ENCODE assay signal across 1 cellular context in the genomic region with DNA sequence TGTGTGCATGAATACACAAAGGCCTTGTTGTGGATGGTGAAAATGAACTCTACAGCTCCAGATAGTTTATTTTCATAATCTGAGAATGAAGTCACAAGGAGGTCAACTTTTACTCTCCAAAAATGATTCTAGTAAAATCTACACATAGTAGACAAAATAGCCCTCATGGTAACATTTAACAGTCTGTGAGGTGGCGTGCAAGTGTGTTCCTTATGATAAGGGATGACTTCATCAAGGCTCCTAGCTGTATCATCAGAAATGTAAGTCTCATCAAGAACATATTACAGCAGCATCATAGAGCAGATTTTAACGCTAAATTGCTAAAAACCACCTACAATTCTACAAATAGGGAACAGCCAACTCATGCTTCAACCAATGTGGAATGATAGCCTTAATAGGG.
TF ChIP-seq lines count a peak whose summit lies in the region.

No MANE protein-coding gene starts in this region.

TF ChIP-seq in K562, 482 proteins besides CTCF, POLR2A, EP300 and RAD21:
- TF ChIP-seq C11orf30 (IDR thresholded peaks at IDR 0.05; ENCODE audit: low read depth): peak; percentile 19; the same call in 1 of the 2 replicates
- TF ChIP-seq NFE2L1 (tag; IDR thresholded peaks at IDR 0.05; ENCODE audit: borderline replicate concordance, low read depth): no peak
- TF ChIP-seq TCF3 (CRISPR knock-in tag; IDR thresholded peaks at IDR 0.05): peak; percentile 79
- TF ChIP-seq, protein P1, sequence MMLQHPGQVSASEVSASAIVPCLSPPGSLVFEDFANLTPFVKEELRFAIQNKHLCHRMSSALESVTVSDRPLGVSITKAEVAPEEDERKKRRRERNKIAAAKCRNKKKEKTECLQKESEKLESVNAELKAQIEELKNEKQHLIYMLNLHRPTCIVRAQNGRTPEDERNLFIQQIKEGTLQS (IDR thresholded peaks at IDR 0.05): peak; percentile 91
- TF ChIP-seq, protein P1 (CRISPR knock-in tag; conservative IDR thresholded peaks at IDR 0.05): peak; percentile 63; the same call in 1 of the 2 replicates
- peak; percentile 53 for TF ChIP-seq CBFA2T3 (IDR thresholded peaks at IDR 0.05)
- TF ChIP-seq SMAD4 (CRISPR knock-in tag; conservative IDR thresholded peaks at IDR 0.05): 0 out of 2 replicates have a peak, but pooled peaks have one; percentile 35
- TF ChIP-seq CREB1 (IDR thresholded peaks at IDR 0.05): 0 out of 2 replicates have a peak, but pooled peaks have one; percentile 21
- TF ChIP-seq CREB1 (CRISPR knock-in tag; IDR thresholded peaks at IDR 0.05): no peak
- TF ChIP-seq, protein P2, sequence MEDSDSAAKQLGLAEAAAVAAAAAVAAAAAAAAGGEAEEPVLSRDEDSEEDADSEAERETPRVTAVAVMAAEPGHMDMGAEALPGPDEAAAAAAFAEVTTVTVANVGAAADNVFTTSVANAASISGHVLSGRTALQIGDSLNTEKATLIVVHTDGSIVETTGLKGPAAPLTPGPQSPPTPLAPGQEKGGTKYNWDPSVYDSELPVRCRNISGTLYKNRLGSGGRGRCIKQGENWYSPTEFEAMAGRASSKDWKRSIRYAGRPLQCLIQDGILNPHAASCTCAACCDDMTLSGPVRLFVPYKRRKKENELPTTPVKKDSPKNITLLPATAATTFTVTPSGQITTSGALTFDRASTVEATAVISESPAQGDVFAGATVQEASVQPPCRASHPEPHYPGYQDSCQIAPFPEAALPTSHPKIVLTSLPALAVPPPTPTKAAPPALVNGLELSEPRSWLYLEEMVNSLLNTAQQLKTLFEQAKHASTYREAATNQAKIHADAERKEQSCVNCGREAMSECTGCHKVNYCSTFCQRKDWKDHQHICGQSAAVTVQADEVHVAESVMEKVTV (CRISPR knock-in tag; IDR thresholded peaks at IDR 0.05): no peak
- peak; percentile 82; the same call in 1 of the 2 replicates for TF ChIP-seq JUND (IDR thresholded peaks at IDR 0.05; ENCODE audit: borderline replicate concordance, low read depth, low read length)
- TF ChIP-seq JUND (tag; IDR thresholded peaks at IDR 0.05; ENCODE audit: borderline replicate concordance, low read depth, low read length): peak; percentile 86; the same call in 2 of the 3 replicates
- TF ChIP-seq CREM (IDR thresholded peaks at IDR 0.05; ENCODE audit: low read depth): peak; percentile 65
- no peak for TF ChIP-seq RHOXF2B (CRISPR knock-in tag; conservative IDR thresholded peaks at IDR 0.05)
- no peak for TF ChIP-seq MTA3 (IDR thresholded peaks at IDR 0.05; ENCODE audit: borderline replicate concordance)
- 0 out of 2 replicates have a peak, but pooled peaks have one; percentile 55 for TF ChIP-seq JUN (IDR thresholded peaks at IDR 0.05; ENCODE audit: borderline replicate concordance, low read depth, low read length)
- TF ChIP-seq JUN (CRISPR knock-in tag; IDR thresholded peaks at IDR 0.05; ENCODE audit: borderline replicate concordance): no peak
- no peak for TF ChIP-seq ZNF785 (CRISPR knock-in tag; IDR thresholded peaks at IDR 0.05)
- 0 out of 2 replicates have a peak, but pooled peaks have one; percentile 25 for TF ChIP-seq SMARCE1 (IDR thresholded peaks at IDR 0.05)
- no peak for TF ChIP-seq ZFP1 (CRISPR knock-in tag; IDR thresholded peaks at IDR 0.05)
- TF ChIP-seq HNRNPL (IDR thresholded peaks at IDR 0.05; ENCODE audit: low read depth, low read length): no peak
- TF ChIP-seq, protein P3, sequence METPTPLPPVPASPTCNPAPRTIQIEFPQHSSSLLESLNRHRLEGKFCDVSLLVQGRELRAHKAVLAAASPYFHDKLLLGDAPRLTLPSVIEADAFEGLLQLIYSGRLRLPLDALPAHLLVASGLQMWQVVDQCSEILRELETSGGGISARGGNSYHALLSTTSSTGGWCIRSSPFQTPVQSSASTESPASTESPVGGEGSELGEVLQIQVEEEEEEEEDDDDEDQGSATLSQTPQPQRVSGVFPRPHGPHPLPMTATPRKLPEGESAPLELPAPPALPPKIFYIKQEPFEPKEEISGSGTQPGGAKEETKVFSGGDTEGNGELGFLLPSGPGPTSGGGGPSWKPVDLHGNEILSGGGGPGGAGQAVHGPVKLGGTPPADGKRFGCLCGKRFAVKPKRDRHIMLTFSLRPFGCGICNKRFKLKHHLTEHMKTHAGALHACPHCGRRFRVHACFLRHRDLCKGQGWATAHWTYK (CRISPR knock-in tag; IDR thresholded peaks at IDR 0.05): no peak
- peak; percentile 66; the same call in 1 of the 2 replicates for TF ChIP-seq SMARCA4 (IDR thresholded peaks at IDR 0.05)
- TF ChIP-seq TAF15 (IDR thresholded peaks at IDR 0.05; ENCODE audit: low read depth, low read length): no peak
- no peak for TF ChIP-seq HDGF (IDR thresholded peaks at IDR 0.05)
- no peak for TF ChIP-seq CBFB (CRISPR knock-in tag; IDR thresholded peaks at IDR 0.05)
- no peak for TF ChIP-seq HSF4 (CRISPR knock-in tag; IDR thresholded peaks at IDR 0.05; ENCODE audit: borderline replicate concordance)
- peak; percentile 63; the same call in 1 of the 2 replicates for TF ChIP-seq BHLHE40 (IDR thresholded peaks at IDR 0.05; ENCODE audit: low read length)
- TF ChIP-seq FUS (optimal IDR thresholded peaks at IDR 0.05; ENCODE audit: low read depth, low read length): no peak
- TF ChIP-seq FOSL1 (tag; conservative IDR thresholded peaks at IDR 0.05): peak; percentile 76
- no peak for TF ChIP-seq NR4A1 (CRISPR knock-in tag; IDR thresholded peaks at IDR 0.05)
- no peak for TF ChIP-seq NR4A1 (tag; IDR thresholded peaks at IDR 0.05)
- TF ChIP-seq, protein P4, sequence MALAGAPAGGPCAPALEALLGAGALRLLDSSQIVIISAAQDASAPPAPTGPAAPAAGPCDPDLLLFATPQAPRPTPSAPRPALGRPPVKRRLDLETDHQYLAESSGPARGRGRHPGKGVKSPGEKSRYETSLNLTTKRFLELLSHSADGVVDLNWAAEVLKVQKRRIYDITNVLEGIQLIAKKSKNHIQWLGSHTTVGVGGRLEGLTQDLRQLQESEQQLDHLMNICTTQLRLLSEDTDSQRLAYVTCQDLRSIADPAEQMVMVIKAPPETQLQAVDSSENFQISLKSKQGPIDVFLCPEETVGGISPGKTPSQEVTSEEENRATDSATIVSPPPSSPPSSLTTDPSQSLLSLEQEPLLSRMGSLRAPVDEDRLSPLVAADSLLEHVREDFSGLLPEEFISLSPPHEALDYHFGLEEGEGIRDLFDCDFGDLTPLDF (CRISPR knock-in tag; IDR thresholded peaks at IDR 0.05): no peak
- TF ChIP-seq, protein P5, sequence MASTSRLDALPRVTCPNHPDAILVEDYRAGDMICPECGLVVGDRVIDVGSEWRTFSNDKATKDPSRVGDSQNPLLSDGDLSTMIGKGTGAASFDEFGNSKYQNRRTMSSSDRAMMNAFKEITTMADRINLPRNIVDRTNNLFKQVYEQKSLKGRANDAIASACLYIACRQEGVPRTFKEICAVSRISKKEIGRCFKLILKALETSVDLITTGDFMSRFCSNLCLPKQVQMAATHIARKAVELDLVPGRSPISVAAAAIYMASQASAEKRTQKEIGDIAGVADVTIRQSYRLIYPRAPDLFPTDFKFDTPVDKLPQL (IDR thresholded peaks at IDR 0.05; ENCODE audit: extremely low read depth, insufficient read length): no peak
- TF ChIP-seq TAL1 (IDR thresholded peaks at IDR 0.05): peak; percentile 33
- TF ChIP-seq MAFG (tag; conservative IDR thresholded peaks at IDR 0.05): peak; percentile 25; the same call in 1 of the 2 replicates
- TF ChIP-seq NCOR1 (IDR thresholded peaks at IDR 0.05): peak; percentile 41; the same call in 1 of the 2 replicates
- TF ChIP-seq ATF7 (IDR thresholded peaks at IDR 0.05): peak; percentile 52; the same call in 1 of the 2 replicates
- TF ChIP-seq ARID1B (IDR thresholded peaks at IDR 0.05): peak; percentile 74
